Comparison of ENCODE assay signal across 11 cellular contexts in the genomic region with DNA sequence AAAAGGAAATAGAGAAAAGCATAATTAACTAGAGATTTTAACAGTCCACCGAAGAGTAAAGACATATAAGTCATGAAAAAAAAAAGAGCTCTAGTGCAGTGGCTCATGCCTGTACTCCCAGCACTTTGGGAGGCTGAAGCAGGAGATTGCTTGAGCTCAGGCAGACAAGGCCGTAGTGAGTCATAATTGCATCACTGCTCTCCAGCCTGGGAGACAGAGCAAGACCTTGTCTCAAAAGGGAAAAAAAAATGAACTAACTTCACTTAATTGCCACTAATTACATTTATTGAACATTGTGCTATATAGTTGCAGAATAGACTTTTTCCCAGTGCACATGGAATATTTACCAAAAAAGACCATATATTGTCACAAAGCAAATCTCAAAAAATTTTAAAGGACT.
A peak's percentile ranks its signal among the peaks of the same experiment; 100 is the strongest.
DNase-seq lines count a peak whose midpoint lies in the region; ATAC-seq and TF ChIP-seq lines count a peak whose summit lies in the region.
"Had no signal": no experiment of that assay in that cellular context is flagged by ENCODE, and none has a peak within 500 bp of the region (broad histone marks: within the 10 kb centered on the region; RNA-seq: fewer than 3 reads in every experiment).

No MANE protein-coding gene starts in this region.

- H3K27ac ChIP-seq in HL-60 (replicated peaks): no peak overlapping the region
- H3K27ac ChIP-seq: stomach had no signal

- ATAC-seq in GM21737 (IDR thresholded peaks at IDR 0.05; ENCODE audit: unreplicated experiment): no peak
- no peak for ATAC-seq in GM19328 (IDR thresholded peaks at IDR 0.05; ENCODE audit: unreplicated experiment)
- no peak for ATAC-seq in GM21528 (IDR thresholded peaks at IDR 0.05; ENCODE audit: low FRiP score, unreplicated experiment)

- no peaks in the 10 kb centered on the region for H3K27me3 ChIP-seq in HL-60 (ENCODE audit: insufficient read depth, poor library complexity, severe bottlenecking)
- H3K27me3 ChIP-seq: stomach had no signal

- TF ChIP-seq CTCF in AG10803 (conservative IDR thresholded peaks at IDR 0.05; ENCODE audit: low read length) (no peak), HL-60 (IDR thresholded peaks at IDR 0.05; ENCODE audit: insufficient read depth, low read length) (no peak)

- no peak overlapping the region for H3K4me3 ChIP-seq in AG10803 (ENCODE audit: low read length)
- H3K4me3 ChIP-seq in HL-60 (replicated peaks; ENCODE audit: insufficient read depth, low read length): no peak overlapping the region
- H3K4me3 ChIP-seq: stomach had no signal

- DNase-seq in AG10803 (ENCODE audit: low read depth) (peak; percentile 86), HL-60 (ENCODE audit: low read depth in 1 of 2, low spot score in 1 of 2) (peak; percentile 41 to 76), SKM-1 (lab: John Stamatoyannopoulos, UW; ENCODE audit: unreplicated experiment) (peak; percentile 21), foreskin melanocyte (peak; percentile 72), hippocampal formation (lab: John Stamatoyannopoulos, UW) (no peak)
- DNase-seq: activated CD8-positive, alpha-beta memory T cell treated with anti-CD3 and anti-CD28 coated beads, Interleukin-2, amount 50 U/mL, for 48 hours; NCI-H2171; stomach had no signal

Comparison
In these comparisons a context has a peak if more than half of its experiments do, and no peak if none do; other contexts are left out.
1. DNase-seq: peak in AG10803 (single experiment), HL-60 (2 of 2), SKM-1 (single experiment) and foreskin melanocyte (single experiment); none in hippocampal formation (0 of 2).